In the genomic region with DNA sequence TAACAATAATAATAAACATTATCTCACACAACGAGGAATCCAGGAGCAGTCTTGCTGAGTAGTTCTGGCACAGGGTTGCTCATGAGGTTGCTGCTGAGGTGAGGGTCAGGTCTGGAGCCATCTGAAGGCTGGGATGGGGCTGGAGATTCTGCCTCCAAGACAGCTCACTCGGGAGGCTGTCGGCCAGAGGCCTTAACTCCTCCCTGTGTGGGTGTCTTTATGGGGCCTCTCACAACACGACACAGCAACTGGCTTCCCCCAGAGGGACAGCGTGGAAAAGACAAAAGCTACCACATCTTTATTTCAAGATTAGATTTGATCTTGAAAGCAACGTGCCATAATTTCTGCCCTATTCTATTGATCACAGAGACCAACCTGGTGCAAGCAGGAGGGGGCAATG, we compare ENCODE assay signal across 1 cellular context.
TF ChIP-seq lines count a peak whose summit lies in the region.

No MANE protein-coding gene starts in this region.

TF ChIP-seq in SK-N-SH, 30 proteins besides CTCF, POLR2A, EP300 and RAD21:
- no peak for TF ChIP-seq USF1 (IDR thresholded peaks at IDR 0.05; ENCODE audit: borderline replicate concordance, low read depth)
- no peak for TF ChIP-seq POLR2AphosphoS5 (IDR thresholded peaks at IDR 0.05; ENCODE audit: low read depth, low read length)
- TF ChIP-seq MXI1 (IDR thresholded peaks at IDR 0.05; ENCODE audit: low read depth, low read length) = no peak
- no peak for TF ChIP-seq SMC3 (IDR thresholded peaks at IDR 0.05; ENCODE audit: low read depth, low read length)
- TF ChIP-seq MEF2A (IDR thresholded peaks at IDR 0.05; ENCODE audit: borderline replicate concordance, low read depth) = no peak
- no peak for TF ChIP-seq GATA2 (CRISPR knock-in tag; IDR thresholded peaks at IDR 0.05)
- no peak for TF ChIP-seq FOSL2 (IDR thresholded peaks at IDR 0.05; ENCODE audit: borderline replicate concordance, low read depth)
- TF ChIP-seq FOXM1 (IDR thresholded peaks at IDR 0.05; ENCODE audit: low read depth) = no peak
- no peak for TF ChIP-seq REST (IDR thresholded peaks at IDR 0.05; ENCODE audit: low read depth, low read length)
- TF ChIP-seq, protein P1, sequence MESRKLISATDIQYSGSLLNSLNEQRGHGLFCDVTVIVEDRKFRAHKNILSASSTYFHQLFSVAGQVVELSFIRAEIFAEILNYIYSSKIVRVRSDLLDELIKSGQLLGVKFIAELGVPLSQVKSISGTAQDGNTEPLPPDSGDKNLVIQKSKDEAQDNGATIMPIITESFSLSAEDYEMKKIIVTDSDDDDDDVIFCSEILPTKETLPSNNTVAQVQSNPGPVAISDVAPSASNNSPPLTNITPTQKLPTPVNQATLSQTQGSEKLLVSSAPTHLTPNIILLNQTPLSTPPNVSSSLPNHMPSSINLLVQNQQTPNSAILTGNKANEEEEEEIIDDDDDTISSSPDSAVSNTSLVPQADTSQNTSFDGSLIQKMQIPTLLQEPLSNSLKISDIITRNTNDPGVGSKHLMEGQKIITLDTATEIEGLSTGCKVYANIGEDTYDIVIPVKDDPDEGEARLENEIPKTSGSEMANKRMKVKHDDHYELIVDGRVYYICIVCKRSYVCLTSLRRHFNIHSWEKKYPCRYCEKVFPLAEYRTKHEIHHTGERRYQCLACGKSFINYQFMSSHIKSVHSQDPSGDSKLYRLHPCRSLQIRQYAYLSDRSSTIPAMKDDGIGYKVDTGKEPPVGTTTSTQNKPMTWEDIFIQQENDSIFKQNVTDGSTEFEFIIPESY (IDR thresholded peaks at IDR 0.05; ENCODE audit: borderline replicate concordance, low read depth) = no peak
- no peak for TF ChIP-seq ELF1 (IDR thresholded peaks at IDR 0.05)
- TF ChIP-seq RFX5 (IDR thresholded peaks at IDR 0.05; ENCODE audit: low read length) = no peak
